In the genomic region with DNA sequence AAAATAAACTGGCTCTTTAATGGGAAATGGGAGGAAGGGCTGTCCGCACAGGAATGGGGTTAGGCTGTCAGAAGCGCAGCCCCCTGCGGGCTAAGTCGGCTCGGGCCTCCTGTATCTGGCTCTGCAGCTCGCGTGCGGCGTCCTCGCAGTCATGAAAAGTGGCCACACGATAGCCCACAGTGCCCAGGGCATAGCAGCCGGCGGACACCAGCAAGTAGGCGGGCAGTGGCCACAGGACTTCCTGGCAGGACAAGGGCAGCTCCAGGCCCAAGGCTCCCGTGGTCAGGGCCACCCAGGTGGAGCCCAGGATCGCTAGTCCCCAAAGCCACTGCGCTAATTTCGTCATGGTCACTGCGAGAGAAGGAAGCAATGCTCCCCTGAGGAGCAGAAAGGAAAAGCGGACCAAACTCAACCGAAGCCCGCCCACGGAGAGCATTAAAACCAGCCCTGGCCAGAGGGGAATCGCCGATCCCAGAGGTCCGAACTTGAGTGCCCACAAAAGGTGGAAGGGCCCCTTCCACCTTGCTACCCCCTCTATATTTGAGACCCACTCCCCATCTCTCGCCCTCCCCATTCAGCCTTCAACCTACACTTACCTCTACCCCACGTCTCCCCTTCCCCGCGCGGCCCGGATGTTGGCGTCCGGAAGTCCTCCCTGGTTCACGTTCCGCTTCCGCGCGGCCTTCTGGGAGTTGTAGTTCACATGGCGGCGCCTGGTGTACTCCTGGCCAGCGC, we compare ENCODE assay signal across 8 cellular contexts. TPM values are rescaled to one million over a fixed set of nuclear protein-coding genes. Genes with fewer than 3 reads are reported as not detected.
DNase-seq lines count a peak whose midpoint lies in the region; ATAC-seq, FAIRE-seq and TF ChIP-seq lines count a peak whose summit lies in the region.

TSS of gene DPM3 (minus strand) at position 637 of the 735 bp plus-strand sequence. CDS start at position 346, 291 bp downstream.

- peaks cover 28% of the 10 kb centered on the region for H3K4me1 Mint-ChIP-seq in activated naive CD8-positive, alpha-beta T cell treated with anti-CD3 and anti-CD28 coated beads for 36 hours

- H3K36me3 ChIP-seq in ES-I3 (ENCODE audit: insufficient read depth, low read length), result no peaks in the 10 kb centered on the region
- H3K36me3 ChIP-seq in pancreas, result no peaks in the 10 kb centered on the region
- no peaks in the 10 kb centered on the region for H3K36me3 ChIP-seq in thyroid gland

- peak within 1 kb of the TSS; percentile 98 for H3K4me3 Mint-ChIP-seq in activated naive CD8-positive, alpha-beta T cell treated with anti-CD3 and anti-CD28 coated beads for 36 hours

- TF ChIP-seq POLR2A in thyroid gland (IDR thresholded peaks at IDR 0.05), result peak; percentile 54 to 76

- 1% methylated on average over 39 to 42 of the region's 42 CpGs for WGBS in pancreas, 2 donors
- WGBS in thyroid gland, 2 donors, result 1 to 2% methylated on average over 33 to 38 of the region's 42 CpGs

- H3K27ac Mint-ChIP-seq in activated naive CD8-positive, alpha-beta T cell treated with anti-CD3 and anti-CD28 coated beads for 36 hours, result peak within 1 kb of the TSS; percentile 96

- no peak for DNase-seq in HFF-Myc (ENCODE audit: extremely low read depth, low read depth)
- DNase-seq in NCI-H1105 (lab: John Stamatoyannopoulos, UW), result peak; percentile 78
- peak; percentile 13 to 49 for DNase-seq in SW 1271 (lab: John Stamatoyannopoulos, UW)
- peak; percentile 89 for DNase-seq in activated naive CD8-positive, alpha-beta T cell treated with anti-CD3 and anti-CD28 coated beads for 36 hours
- peak; percentile 87 to 97 (median 95) for DNase-seq in head of caudate nucleus
- DNase-seq in pancreas, result peak; percentile 82 to 95 (median 88)
- DNase-seq in thyroid gland, result peak; percentile 87 to 91

- H3K9ac ChIP-seq in ES-I3 (ENCODE audit: low read depth, low read length), result peak within 1 kb of the TSS; percentile 79

- peak within 1 kb of the TSS; percentile 51 to 90 (median 78) for H3K27ac ChIP-seq in pancreas
- peak within 1 kb of the TSS; percentile 46 to 80 (median 64) for H3K27ac ChIP-seq in thyroid gland

- H3K27me3 Mint-ChIP-seq in activated naive CD8-positive, alpha-beta T cell treated with anti-CD3 and anti-CD28 coated beads for 36 hours, result peaks cover 3% of the 10 kb centered on the region

- peak; percentile 58 to 79 (median 78) for ATAC-seq in pancreas

- H3K9me3 ChIP-seq in ES-I3 (ENCODE audit: control insufficient read depth, insufficient read depth, low read length), result no peaks in the 10 kb centered on the region
- H3K9me3 ChIP-seq in pancreas, result no peaks in the 10 kb centered on the region
- no peaks in the 10 kb centered on the region for H3K9me3 ChIP-seq in thyroid gland

- TF ChIP-seq CTCF in HFF-Myc (IDR thresholded peaks at IDR 0.05; ENCODE audit: low read depth, low read length, missing control alignments) (no peak), pancreas (IDR thresholded peaks at IDR 0.05) (no peak), thyroid gland (IDR thresholded peaks at IDR 0.05) (peak in 1 of 6 experiments; percentile 7)

- H3K4me1 ChIP-seq in ES-I3 (ENCODE audit: insufficient read depth, low read length), result peaks cover 6% of the 10 kb centered on the region; the same call in 1 of the 2 replicates
- peaks cover 5 to 22% (median 11%) of the 10 kb centered on the region in 3 donors for H3K4me1 ChIP-seq in pancreas
- H3K4me1 ChIP-seq in thyroid gland, result peaks cover 17 to 24% of the 10 kb centered on the region in 2 donors

- no peak for FAIRE-seq in pancreas (lab: Jason Lieb, UNC)

- no peaks in the 10 kb centered on the region for H3K9me3 Mint-ChIP-seq in activated naive CD8-positive, alpha-beta T cell treated with anti-CD3 and anti-CD28 coated beads for 36 hours

- H3K27me3 ChIP-seq in pancreas (no peaks in the 10 kb centered on the region), thyroid gland (no peaks in the 10 kb centered on the region)

- H3K36me3 Mint-ChIP-seq in activated naive CD8-positive, alpha-beta T cell treated with anti-CD3 and anti-CD28 coated beads for 36 hours, result peaks cover 36% of the 10 kb centered on the region

- H3K4me3 ChIP-seq in HFF-Myc (replicated peaks; ENCODE audit: low read depth, low read length) (peak within 1 kb of the TSS; percentile 78), pancreas (peak within 1 kb of the TSS; percentile 31 to 74 (median 64)), thyroid gland (replicated peaks in 1 of 3) (peak within 1 kb of the TSS; percentile 37 to 72 (median 62))

- intact Hi-C loops in head of caudate nucleus (cut with DNase I) (no loop called here), pancreas (cut with DNase I) (no loop called here), thyroid gland (cut with DNase I) (no loop called here)

RNA-seq across cellular contexts. Expression of gene DPM3, which starts in this region (rescaled TPM):
- 10 to 100 TPM; 26.8 to 29.2 TPM for total RNA-seq in activated naive CD8-positive, alpha-beta T cell treated with anti-CD3 and anti-CD28 coated beads for 36 hours
- total RNA-seq in pancreas, result 10 to 100 TPM; 39.4 to 46.5 (median 42.3) TPM
- polyA plus RNA-seq in pancreas, result 100 to 1,000 TPM; 211 to 227 TPM
- total RNA-seq in thyroid gland, result 100 to 1,000 TPM in 2 of 4 donors, 10 to 100 TPM in 2; 43.3 to 154 (median 94.8) TPM
